1 cellular context compared by ENCODE assay signal in the genomic region with DNA sequence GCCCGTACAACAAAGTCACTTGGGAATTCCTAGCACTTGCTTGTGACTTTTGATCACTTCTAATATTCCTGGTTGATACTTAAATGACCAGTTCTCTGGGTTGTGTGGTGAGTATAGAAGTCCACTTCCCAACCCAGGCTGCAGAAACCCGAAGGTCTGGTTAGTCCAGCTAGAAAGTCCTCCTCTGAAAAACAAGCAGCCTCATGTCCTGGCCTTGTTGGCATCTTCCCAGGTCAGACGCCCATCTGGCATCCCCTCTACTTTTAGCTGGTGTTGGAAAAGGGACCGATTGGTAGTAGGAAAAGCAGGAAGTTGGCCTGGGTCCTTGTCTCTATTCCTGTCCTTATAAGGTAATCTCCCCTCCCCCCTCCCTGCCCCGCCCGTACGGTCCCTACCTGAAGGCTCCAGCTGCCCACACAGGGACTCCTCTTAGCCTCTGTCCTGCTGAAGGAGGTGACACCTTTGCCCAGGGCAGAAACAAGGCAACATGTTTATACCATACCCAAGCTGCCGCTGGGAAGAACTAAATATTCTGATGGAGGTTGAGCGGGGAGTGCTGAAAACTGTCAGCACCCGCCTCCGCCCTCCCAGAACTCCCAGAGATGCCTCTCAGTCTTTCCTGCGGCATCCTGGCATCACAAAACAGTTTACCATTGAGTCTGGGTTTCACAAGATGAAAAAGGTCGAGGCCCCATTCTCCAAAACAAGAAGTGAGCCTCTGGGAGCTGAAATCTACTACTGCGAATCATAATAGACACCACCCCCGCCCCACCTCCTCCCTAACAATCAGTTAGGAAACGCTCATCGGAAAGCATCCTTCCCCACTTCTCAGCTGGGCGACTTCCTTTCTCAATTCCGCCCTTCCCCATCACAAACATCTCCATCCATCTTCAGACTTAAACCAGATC.
TF ChIP-seq lines count a peak whose summit lies in the region.

No MANE protein-coding gene starts in this region.

TF ChIP-seq in GM23338, 12 proteins besides CTCF, POLR2A, EP300 and RAD21:
- TF ChIP-seq, protein P1, sequence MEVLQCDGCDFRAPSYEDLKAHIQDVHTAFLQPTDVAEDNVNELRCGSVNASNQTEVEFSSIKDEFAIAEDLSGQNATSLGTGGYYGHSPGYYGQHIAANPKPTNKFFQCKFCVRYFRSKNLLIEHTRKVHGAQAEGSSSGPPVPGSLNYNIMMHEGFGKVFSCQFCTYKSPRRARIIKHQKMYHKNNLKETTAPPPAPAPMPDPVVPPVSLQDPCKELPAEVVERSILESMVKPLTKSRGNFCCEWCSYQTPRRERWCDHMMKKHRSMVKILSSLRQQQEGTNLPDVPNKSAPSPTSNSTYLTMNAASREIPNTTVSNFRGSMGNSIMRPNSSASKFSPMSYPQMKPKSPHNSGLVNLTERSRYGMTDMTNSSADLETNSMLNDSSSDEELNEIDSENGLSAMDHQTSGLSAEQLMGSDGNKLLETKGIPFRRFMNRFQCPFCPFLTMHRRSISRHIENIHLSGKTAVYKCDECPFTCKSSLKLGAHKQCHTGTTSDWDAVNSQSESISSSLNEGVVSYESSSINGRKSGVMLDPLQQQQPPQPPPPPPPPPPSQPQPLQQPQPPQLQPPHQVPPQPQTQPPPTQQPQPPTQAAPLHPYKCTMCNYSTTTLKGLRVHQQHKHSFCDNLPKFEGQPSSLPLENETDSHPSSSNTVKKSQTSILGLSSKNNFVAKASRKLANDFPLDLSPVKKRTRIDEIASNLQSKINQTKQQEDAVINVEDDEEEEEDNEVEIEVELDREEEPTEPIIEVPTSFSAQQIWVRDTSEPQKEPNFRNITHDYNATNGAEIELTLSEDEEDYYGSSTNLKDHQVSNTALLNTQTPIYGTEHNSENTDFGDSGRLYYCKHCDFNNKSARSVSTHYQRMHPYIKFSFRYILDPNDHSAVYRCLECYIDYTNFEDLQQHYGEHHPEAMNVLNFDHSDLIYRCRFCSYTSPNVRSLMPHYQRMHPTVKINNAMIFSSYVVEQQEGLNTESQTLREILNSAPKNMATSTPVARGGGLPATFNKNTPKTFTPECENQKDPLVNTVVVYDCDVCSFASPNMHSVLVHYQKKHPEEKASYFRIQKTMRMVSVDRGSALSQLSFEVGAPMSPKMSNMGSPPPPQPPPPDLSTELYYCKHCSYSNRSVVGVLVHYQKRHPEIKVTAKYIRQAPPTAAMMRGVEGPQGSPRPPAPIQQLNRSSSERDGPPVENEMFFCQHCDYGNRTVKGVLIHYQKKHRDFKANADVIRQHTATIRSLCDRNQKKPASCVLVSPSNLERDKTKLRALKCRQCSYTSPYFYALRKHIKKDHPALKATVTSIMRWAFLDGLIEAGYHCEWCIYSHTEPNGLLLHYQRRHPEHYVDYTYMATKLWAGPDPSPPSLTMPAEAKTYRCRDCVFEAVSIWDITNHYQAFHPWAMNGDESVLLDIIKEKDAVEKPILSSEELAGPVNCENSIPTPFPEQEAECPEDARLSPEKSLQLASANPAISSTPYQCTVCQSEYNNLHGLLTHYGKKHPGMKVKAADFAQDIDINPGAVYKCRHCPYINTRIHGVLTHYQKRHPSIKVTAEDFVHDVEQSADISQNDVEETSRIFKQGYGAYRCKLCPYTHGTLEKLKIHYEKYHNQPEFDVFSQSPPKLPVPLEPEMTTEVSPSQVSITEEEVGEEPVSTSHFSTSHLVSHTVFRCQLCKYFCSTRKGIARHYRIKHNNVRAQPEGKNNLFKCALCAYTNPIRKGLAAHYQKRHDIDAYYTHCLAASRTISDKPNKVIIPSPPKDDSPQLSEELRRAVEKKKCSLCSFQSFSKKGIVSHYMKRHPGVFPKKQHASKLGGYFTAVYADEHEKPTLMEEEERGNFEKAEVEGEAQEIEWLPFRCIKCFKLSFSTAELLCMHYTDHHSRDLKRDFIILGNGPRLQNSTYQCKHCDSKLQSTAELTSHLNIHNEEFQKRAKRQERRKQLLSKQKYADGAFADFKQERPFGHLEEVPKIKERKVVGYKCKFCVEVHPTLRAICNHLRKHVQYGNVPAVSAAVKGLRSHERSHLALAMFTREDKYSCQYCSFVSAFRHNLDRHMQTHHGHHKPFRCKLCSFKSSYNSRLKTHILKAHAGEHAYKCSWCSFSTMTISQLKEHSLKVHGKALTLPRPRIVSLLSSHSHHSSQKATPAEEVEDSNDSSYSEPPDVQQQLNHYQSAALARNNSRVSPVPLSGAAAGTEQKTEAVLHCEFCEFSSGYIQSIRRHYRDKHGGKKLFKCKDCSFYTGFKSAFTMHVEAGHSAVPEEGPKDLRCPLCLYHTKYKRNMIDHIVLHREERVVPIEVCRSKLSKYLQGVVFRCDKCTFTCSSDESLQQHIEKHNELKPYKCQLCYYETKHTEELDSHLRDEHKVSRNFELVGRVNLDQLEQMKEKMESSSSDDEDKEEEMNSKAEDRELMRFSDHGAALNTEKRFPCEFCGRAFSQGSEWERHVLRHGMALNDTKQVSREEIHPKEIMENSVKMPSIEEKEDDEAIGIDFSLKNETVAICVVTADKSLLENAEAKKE (CRISPR knock-in tag; IDR thresholded peaks at IDR 0.05): no peak
- TF ChIP-seq NANOG (IDR thresholded peaks at IDR 0.05; ENCODE audit: borderline replicate concordance) (no peak), ZNF114 (CRISPR knock-in tag; IDR thresholded peaks at IDR 0.05) (no peak), ZNF331 (CRISPR knock-in tag; IDR thresholded peaks at IDR 0.05; ENCODE audit: low read depth) (no peak), EZH2phosphoT487 (IDR thresholded peaks at IDR 0.05; ENCODE audit: unreplicated experiment) (no peak), JUNB (IDR thresholded peaks at IDR 0.05; ENCODE audit: unreplicated experiment) (no peak), EZH2 (IDR thresholded peaks at IDR 0.05; ENCODE audit: low read depth, unreplicated experiment) (no peak), CREB1 (CRISPR knock-in tag; IDR thresholded peaks at IDR 0.05; ENCODE audit: low read depth) (no peak), STAT1 (IDR thresholded peaks at IDR 0.05; ENCODE audit: unreplicated experiment) (no peak), POLR2AphosphoS5 (IDR thresholded peaks at IDR 0.05; ENCODE audit: low read depth) (no peak)
- TF ChIP-seq, protein P2, sequence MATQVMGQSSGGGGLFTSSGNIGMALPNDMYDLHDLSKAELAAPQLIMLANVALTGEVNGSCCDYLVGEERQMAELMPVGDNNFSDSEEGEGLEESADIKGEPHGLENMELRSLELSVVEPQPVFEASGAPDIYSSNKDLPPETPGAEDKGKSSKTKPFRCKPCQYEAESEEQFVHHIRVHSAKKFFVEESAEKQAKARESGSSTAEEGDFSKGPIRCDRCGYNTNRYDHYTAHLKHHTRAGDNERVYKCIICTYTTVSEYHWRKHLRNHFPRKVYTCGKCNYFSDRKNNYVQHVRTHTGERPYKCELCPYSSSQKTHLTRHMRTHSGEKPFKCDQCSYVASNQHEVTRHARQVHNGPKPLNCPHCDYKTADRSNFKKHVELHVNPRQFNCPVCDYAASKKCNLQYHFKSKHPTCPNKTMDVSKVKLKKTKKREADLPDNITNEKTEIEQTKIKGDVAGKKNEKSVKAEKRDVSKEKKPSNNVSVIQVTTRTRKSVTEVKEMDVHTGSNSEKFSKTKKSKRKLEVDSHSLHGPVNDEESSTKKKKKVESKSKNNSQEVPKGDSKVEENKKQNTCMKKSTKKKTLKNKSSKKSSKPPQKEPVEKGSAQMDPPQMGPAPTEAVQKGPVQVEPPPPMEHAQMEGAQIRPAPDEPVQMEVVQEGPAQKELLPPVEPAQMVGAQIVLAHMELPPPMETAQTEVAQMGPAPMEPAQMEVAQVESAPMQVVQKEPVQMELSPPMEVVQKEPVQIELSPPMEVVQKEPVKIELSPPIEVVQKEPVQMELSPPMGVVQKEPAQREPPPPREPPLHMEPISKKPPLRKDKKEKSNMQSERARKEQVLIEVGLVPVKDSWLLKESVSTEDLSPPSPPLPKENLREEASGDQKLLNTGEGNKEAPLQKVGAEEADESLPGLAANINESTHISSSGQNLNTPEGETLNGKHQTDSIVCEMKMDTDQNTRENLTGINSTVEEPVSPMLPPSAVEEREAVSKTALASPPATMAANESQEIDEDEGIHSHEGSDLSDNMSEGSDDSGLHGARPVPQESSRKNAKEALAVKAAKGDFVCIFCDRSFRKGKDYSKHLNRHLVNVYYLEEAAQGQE (IDR thresholded peaks at IDR 0.05; ENCODE audit: unreplicated experiment): no peak
- TF ChIP-seq, protein P3, sequence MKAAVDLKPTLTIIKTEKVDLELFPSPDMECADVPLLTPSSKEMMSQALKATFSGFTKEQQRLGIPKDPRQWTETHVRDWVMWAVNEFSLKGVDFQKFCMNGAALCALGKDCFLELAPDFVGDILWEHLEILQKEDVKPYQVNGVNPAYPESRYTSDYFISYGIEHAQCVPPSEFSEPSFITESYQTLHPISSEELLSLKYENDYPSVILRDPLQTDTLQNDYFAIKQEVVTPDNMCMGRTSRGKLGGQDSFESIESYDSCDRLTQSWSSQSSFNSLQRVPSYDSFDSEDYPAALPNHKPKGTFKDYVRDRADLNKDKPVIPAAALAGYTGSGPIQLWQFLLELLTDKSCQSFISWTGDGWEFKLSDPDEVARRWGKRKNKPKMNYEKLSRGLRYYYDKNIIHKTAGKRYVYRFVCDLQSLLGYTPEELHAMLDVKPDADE (IDR thresholded peaks at IDR 0.05): no peak
